Comparison of ENCODE assay signal across 34 cellular contexts in genomic region chr5:135832941-135833340, GRCh38. TPM values are rescaled to one million over a fixed set of nuclear protein-coding genes. Genes with fewer than 3 reads are reported as not detected.
"Had no signal": no experiment of that assay in that cellular context is flagged by ENCODE, and none has a peak within 500 bp of the region (broad histone marks: within the 10 kb centered on the region; RNA-seq: fewer than 3 reads in every experiment).

No MANE protein-coding gene starts in this region.

- H3K4me1 ChIP-seq: foreskin keratinocyte had no signal

- H3K36me3 ChIP-seq: brain microvascular endothelial cell, esophagus muscularis mucosa, heart right ventricle, left ventricle myocardium inferior, neutrophil, ovary, sigmoid colon, upper lobe of left lung, vagina, WERI-Rb-1 had no signal

- H3K27ac ChIP-seq: brain microvascular endothelial cell, esophagus muscularis mucosa, foreskin keratinocyte, heart right ventricle, left ventricle myocardium inferior, neutrophil, ovary, sigmoid colon, upper lobe of left lung, vagina, WERI-Rb-1 had no signal

- DNase-seq: activated CD4-positive, alpha-beta memory T cell treated with anti-CD3 and anti-CD28 coated beads, Interleukin-2, amount 10 ng/mL, durations not matched to agents 7 days and 5 days; activated CD4-positive, alpha-beta T cell treated with anti-CD3 and anti-CD28 coated beads, Interleukin-2, amount 10 ng/mL, durations not matched to agents 24 days and 14 days; activated gamma-delta T cell treated with Interleukin-2 at 50 U/mL for 16 hours; activated naive CD4-positive, alpha-beta T cell treated with anti-CD3 and anti-CD28 coated beads, Interleukin-2, amount 50 U/mL, for 16 hours; activated T-cell treated with anti-CD3 and anti-CD28 coated beads, Interleukin-2, amount 50 U/mL, for 1 hour; amniotic stem cell; brain microvascular endothelial cell; foreskin keratinocyte; heart right ventricle; left ventricle myocardium inferior; naive B cell; nephron progenitor cell; ovary; sigmoid colon; small intestine; stimulated activated CD4-positive, alpha-beta T cell treated with anti-CD3 and anti-CD28 coated beads, Interleukin-1b, Interleukin-23, amount 100 ng/mL, for 48 hours; stimulated activated CD4-positive, alpha-beta T cell treated with anti-CD3 and anti-CD28 coated beads, Interleukin-4, amount 100 ng/mL, for 4 hours; stimulated activated CD8-positive, alpha-beta memory T cell treated with anti-CD3 and anti-CD28 coated beads, Interleukin-4, amount 100 ng/mL, for 48 hours; stimulated activated naive CD8-positive, alpha-beta T cell treated with anti-CD3 and anti-CD28 coated beads, Interleukin-15, amount 100 ng/mL, for 72 hours; T-helper 1 cell; upper lobe of left lung; WERI-Rb-1 had no signal

- H3K4me1 Mint-ChIP-seq: activated CD4-positive, alpha-beta memory T cell treated with anti-CD3 and anti-CD28 coated beads, Interleukin-2, amount 10 ng/mL, durations not matched to agents 7 days and 5 days had no signal

- H3K4me3 ChIP-seq: esophagus muscularis mucosa, heart right ventricle, left ventricle myocardium inferior, ovary, sigmoid colon, upper lobe of left lung, vagina had no signal

- H3K9me3 Mint-ChIP-seq: activated CD4-positive, alpha-beta T cell treated with anti-CD3 and anti-CD28 coated beads, Interleukin-2, amount 10 ng/mL, durations not matched to agents 24 days and 14 days had no signal

- H3K4me3 Mint-ChIP-seq: activated CD4-positive, alpha-beta memory T cell treated with anti-CD3 and anti-CD28 coated beads, Interleukin-2, amount 10 ng/mL, durations not matched to agents 7 days and 5 days; activated CD4-positive, alpha-beta T cell treated with anti-CD3 and anti-CD28 coated beads, Interleukin-2, amount 10 ng/mL, durations not matched to agents 24 days and 14 days; activated T-helper 1 cell treated with anti-CD3 and anti-CD28 coated beads, Interleukin-12 subunit alpha, Interleukin-12 subunit beta, Interleukin-2, Interleukin-4 antibody, amounts not matched to agents 30 ng/mL and 10 ng/mL and 1 ng/mL, durations not matched to agents 14 hours and 24 hours and 36 hours; mesothelial cell of epicardium; nephron progenitor cell; stimulated activated memory B cell treated with anti-CD40 and anti-IgM and Interleukin-4, amounts not matched to agents 10 μg/mL and 1 μg/mL and 100 μg/mL, for 72 hours; stimulated activated naive CD8-positive, alpha-beta T cell treated with anti-CD3 and anti-CD28 coated beads, Interleukin-15, amount 100 ng/mL, for 72 hours; T-helper 2 cell treated with Interferon-gamma antibody and Interleukin-4, amounts not matched to agents 5 μg/mL and 100 μg/mL, for 36 hours had no signal

- H3K36me3 Mint-ChIP-seq: mesothelial cell of epicardium; stimulated activated memory B cell treated with anti-CD40 and anti-IgM and Interleukin-4, amounts not matched to agents 10 μg/mL and 1 μg/mL and 100 μg/mL, for 72 hours had no signal

- H3K9me3 ChIP-seq: esophagus muscularis mucosa, heart right ventricle, left ventricle myocardium inferior, neutrophil, ovary, sigmoid colon, upper lobe of left lung, vagina had no signal

- H3K27ac Mint-ChIP-seq: activated CD4-positive, alpha-beta memory T cell treated with anti-CD3 and anti-CD28 coated beads, Interleukin-2, amount 10 ng/mL, durations not matched to agents 7 days and 5 days; activated CD4-positive, alpha-beta T cell treated with anti-CD3 and anti-CD28 coated beads, Interleukin-2, amount 10 ng/mL, durations not matched to agents 24 days and 14 days; activated T-helper 1 cell treated with anti-CD3 and anti-CD28 coated beads, Interleukin-12 subunit alpha, Interleukin-12 subunit beta, Interleukin-2, Interleukin-4 antibody, amounts not matched to agents 30 ng/mL and 10 ng/mL and 1 ng/mL, durations not matched to agents 14 hours and 24 hours and 36 hours; mesothelial cell of epicardium; naive B cell; nephron progenitor cell; progenitor cell of endocrine pancreas; stimulated activated memory B cell treated with anti-CD40 and anti-IgM and Interleukin-4, amounts not matched to agents 10 μg/mL and 1 μg/mL and 100 μg/mL, for 72 hours; stimulated activated naive CD8-positive, alpha-beta T cell treated with anti-CD3 and anti-CD28 coated beads, Interleukin-15, amount 100 ng/mL, for 72 hours; T-helper 2 cell treated with Interferon-gamma antibody and Interleukin-4, amounts not matched to agents 5 μg/mL and 100 μg/mL, for 36 hours had no signal

- H3K27me3 ChIP-seq: ovary, vagina had no signal

RNA-seq across cellular contexts. Expression of gene SLC25A48, which starts 1.5 kb away (rescaled TPM):
- total RNA-seq: activated CD4-positive, alpha-beta memory T cell treated with anti-CD3 and anti-CD28 coated beads, Interleukin-2, amount 10 ng/mL, durations not matched to agents 7 days and 5 days; activated CD4-positive, alpha-beta T cell treated with anti-CD3 and anti-CD28 coated beads, Interleukin-2, amount 10 ng/mL, durations not matched to agents 24 days and 14 days; activated T-helper 1 cell treated with anti-CD3 and anti-CD28 coated beads, Interleukin-12 subunit alpha, Interleukin-12 subunit beta, Interleukin-2, Interleukin-4 antibody, amounts not matched to agents 30 ng/mL and 10 ng/mL and 1 ng/mL, durations not matched to agents 14 hours and 24 hours and 36 hours; astrocyte; cardiac septum; foreskin keratinocyte; glomerular endothelial cell; left ventricle myocardium inferior; lung microvascular endothelial cell; sigmoid colon; upper lobe of left lung had no signal
- polyA plus RNA-seq: foreskin keratinocyte, ovary had no signal
